ENCODE assay signal across 28 cellular contexts in the genomic region with DNA sequence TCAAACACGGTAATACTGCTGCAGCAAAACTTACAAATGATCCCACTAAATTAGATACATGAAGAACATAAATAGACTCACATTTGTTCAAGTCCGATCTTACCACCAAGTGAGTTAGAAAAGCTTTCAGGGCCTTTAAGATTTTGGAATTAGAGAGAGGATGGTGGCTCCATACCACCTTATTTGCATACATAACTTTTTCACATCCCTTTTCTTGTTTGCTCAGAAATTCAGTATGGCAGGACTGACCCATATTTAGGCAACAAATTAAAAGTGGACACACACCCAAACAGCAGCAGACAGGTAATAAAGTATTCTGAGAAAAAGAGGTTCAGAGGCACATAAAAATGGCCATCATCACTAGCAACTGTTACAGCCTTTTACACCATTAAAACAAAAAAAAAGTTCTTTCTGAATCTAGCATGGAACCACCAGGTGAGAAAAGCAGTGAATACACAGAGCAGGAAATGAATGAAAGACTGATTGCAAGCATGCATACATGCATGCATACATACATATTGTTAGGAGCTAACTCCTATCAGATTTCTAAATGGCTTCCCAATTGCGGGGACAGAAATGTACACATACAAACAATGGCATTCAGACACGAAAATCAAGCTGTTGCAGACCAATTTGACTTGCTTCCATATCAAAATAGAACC. TPM values are rescaled to one million over a fixed set of nuclear protein-coding genes. Genes with fewer than 3 reads are reported as not detected.
DNase-seq lines count a peak whose midpoint lies in the region; ATAC-seq and TF ChIP-seq lines count a peak whose summit lies in the region.
"Had no signal": no experiment of that assay in that cellular context is flagged by ENCODE, and none has a peak within 500 bp of the region (broad histone marks: within the 10 kb centered on the region; RNA-seq: fewer than 3 reads in every experiment).

No MANE protein-coding gene starts in this region.

- no peaks in the 10 kb centered on the region for H4K20me1 ChIP-seq in OCI-LY3 (ENCODE audit: insufficient read depth, low read length)

- H3K36me3 ChIP-seq in OCI-LY3 (replicated peaks; ENCODE audit: low read depth, low read length): peaks cover 2% of the 10 kb centered on the region
- H3K36me3 ChIP-seq: esophagus muscularis mucosa, spleen, stomach had no signal

- DNase-seq in germinal center (ENCODE audit: low spot score) (no peak), NCI-H2196 (lab: John Stamatoyannopoulos, UW; ENCODE audit: unreplicated experiment) (no peak)
- DNase-seq in activated T-cell treated with anti-CD3 and anti-CD28 coated beads, Interleukin-2, amount 50 U/mL, for 72 hours: no peak
- DNase-seq: activated CD4-positive, alpha-beta T cell treated with anti-CD3 and anti-CD28 coated beads for 36 hours; CD8-positive, alpha-beta memory T cell; cerebellar nuclear complex; DMS79; effector CD8-positive, alpha-beta T cell; mammary epithelial cell; NCI-H1436; NCI-H82; nucleus accumbens; PC-9; retina; SIG-M5; spleen; stimulated activated CD4-positive, alpha-beta T cell treated with anti-CD3 and anti-CD28 coated beads, Interleukin-4, amount 100 ng/mL, for 24 hours; stomach; T-cell had no signal

- H3K27me3 Mint-ChIP-seq in activated T-cell treated with anti-CD3 and anti-CD28 coated beads, Interleukin-2, amount 50 U/mL, for 72 hours (ENCODE audit: low read depth): no peaks in the 10 kb centered on the region
- H3K27me3 Mint-ChIP-seq: activated CD4-positive, alpha-beta T cell treated with anti-CD3 and anti-CD28 coated beads for 36 hours; type B pancreatic cell had no signal

- no peaks in the 10 kb centered on the region for H3K9me3 ChIP-seq in OCI-LY3 (ENCODE audit: insufficient read depth, low read length)
- H3K9me3 ChIP-seq: esophagus muscularis mucosa, spleen, stomach had no signal

- ATAC-seq in GM18907 (IDR thresholded peaks at IDR 0.05; ENCODE audit: unreplicated experiment): peak; percentile 80
- peak; percentile 68 for ATAC-seq in GM19468 (IDR thresholded peaks at IDR 0.05; ENCODE audit: extremely low read depth, unreplicated experiment)
- ATAC-seq in HG03135 (IDR thresholded peaks at IDR 0.05; ENCODE audit: unreplicated experiment): peak; percentile 87
- ATAC-seq in GM21723 (IDR thresholded peaks at IDR 0.05; ENCODE audit: unreplicated experiment): no peak
- ATAC-seq in activated T-cell treated with anti-CD3 and anti-CD28 coated beads, Interleukin-2, amount 50 U/mL, for 72 hours (replicated peaks in 1 of 2): no peak
- ATAC-seq: activated CD4-positive, alpha-beta T cell treated with anti-CD3 and anti-CD28 coated beads for 36 hours; activated naive CD4-positive, alpha-beta T cell treated with anti-CD3 and anti-CD28 coated beads, Interleukin-2, amount 50 U/mL, for 72 hours; T-cell had no signal

- H3K4me3 ChIP-seq in OCI-LY3 (ENCODE audit: low read length): peak overlapping the region; percentile 23; the same call in 1 of the 2 replicates
- H3K4me3 ChIP-seq: esophagus muscularis mucosa, PC-9, spleen, stomach had no signal

- no peaks in the 10 kb centered on the region for H3K27me3 ChIP-seq in OCI-LY3 (ENCODE audit: low read depth, low read length)
- H3K27me3 ChIP-seq: esophagus muscularis mucosa, spleen, stomach had no signal

- H2AFZ ChIP-seq in OCI-LY3 (ENCODE audit: low read depth, low read length): no peak overlapping the region
- H2AFZ ChIP-seq: PC-9 had no signal

- H3K9ac ChIP-seq in OCI-LY3 (ENCODE audit: low read length): no peak overlapping the region

- peaks cover 20% of the 10 kb centered on the region for H3K4me1 ChIP-seq in OCI-LY3 (ENCODE audit: low read length)
- H3K4me1 ChIP-seq: spleen had no signal

- H3K4me3 Mint-ChIP-seq in activated T-cell treated with anti-CD3 and anti-CD28 coated beads, Interleukin-2, amount 50 U/mL, for 72 hours: no peak overlapping the region
- H3K4me3 Mint-ChIP-seq: activated CD4-positive, alpha-beta T cell treated with anti-CD3 and anti-CD28 coated beads for 36 hours; activated T-helper 1 cell treated with anti-CD3 and anti-CD28 coated beads, Interleukin-12 subunit alpha, Interleukin-12 subunit beta, Interleukin-2, Interleukin-4 antibody, amounts not matched to agents 30 ng/mL and 10 ng/mL and 1 ng/mL, durations not matched to agents 14 hours and 24 hours and 36 hours; CD8-positive, alpha-beta memory T cell; T-cell; type B pancreatic cell had no signal

- peaks cover 26% of the 10 kb centered on the region for H3K79me2 ChIP-seq in OCI-LY3 (ENCODE audit: low read length)

- H3K4me2 ChIP-seq in OCI-LY3 (ENCODE audit: low read length): peak overlapping the region; percentile 63
- H3K4me2 ChIP-seq: PC-9 had no signal

- no peaks in the 10 kb centered on the region for H3K9me3 Mint-ChIP-seq in activated T-cell treated with anti-CD3 and anti-CD28 coated beads, Interleukin-2, amount 50 U/mL, for 72 hours
- H3K9me3 Mint-ChIP-seq: activated naive CD4-positive, alpha-beta T cell treated with anti-CD3 and anti-CD28 coated beads, Interleukin-2, amount 50 U/mL, for 72 hours; activated T-helper 1 cell treated with anti-CD3 and anti-CD28 coated beads, Interleukin-12 subunit alpha, Interleukin-12 subunit beta, Interleukin-2, Interleukin-4 antibody, amounts not matched to agents 30 ng/mL and 10 ng/mL and 1 ng/mL, durations not matched to agents 14 hours and 24 hours and 36 hours; CD8-positive, alpha-beta memory T cell; T-cell; type B pancreatic cell had no signal

- H3K4me1 Mint-ChIP-seq in activated T-cell treated with anti-CD3 and anti-CD28 coated beads, Interleukin-2, amount 50 U/mL, for 72 hours (ENCODE audit: low read depth): no peaks in the 10 kb centered on the region
- H3K4me1 Mint-ChIP-seq: activated CD4-positive, alpha-beta T cell treated with anti-CD3 and anti-CD28 coated beads for 36 hours; CD8-positive, alpha-beta memory T cell; T-cell had no signal

- TF ChIP-seq CTCF in OCI-LY3 (IDR thresholded peaks at IDR 0.05; ENCODE audit: low read depth, low read length): no peak

- H3K36me3 Mint-ChIP-seq in activated T-cell treated with anti-CD3 and anti-CD28 coated beads, Interleukin-2, amount 50 U/mL, for 72 hours (ENCODE audit: insufficient read depth in 2 of 2): no peaks in the 10 kb centered on the region
- H3K36me3 Mint-ChIP-seq: activated naive CD4-positive, alpha-beta T cell treated with anti-CD3 and anti-CD28 coated beads, Interleukin-2, amount 50 U/mL, for 72 hours; CD8-positive, alpha-beta memory T cell; T-cell; type B pancreatic cell had no signal

- no peak overlapping the region for H3K27ac ChIP-seq in OCI-LY3 (ENCODE audit: low read length)
- H3K27ac ChIP-seq: esophagus muscularis mucosa, PC-9, spleen, stomach had no signal

- no peak overlapping the region for H3K27ac Mint-ChIP-seq in activated T-cell treated with anti-CD3 and anti-CD28 coated beads, Interleukin-2, amount 50 U/mL, for 72 hours
- H3K27ac Mint-ChIP-seq: activated CD4-positive, alpha-beta T cell treated with anti-CD3 and anti-CD28 coated beads for 36 hours; activated naive CD4-positive, alpha-beta T cell treated with anti-CD3 and anti-CD28 coated beads, Interleukin-2, amount 50 U/mL, for 72 hours; activated T-helper 1 cell treated with anti-CD3 and anti-CD28 coated beads, Interleukin-12 subunit alpha, Interleukin-12 subunit beta, Interleukin-2, Interleukin-4 antibody, amounts not matched to agents 30 ng/mL and 10 ng/mL and 1 ng/mL, durations not matched to agents 14 hours and 24 hours and 36 hours; CD8-positive, alpha-beta memory T cell; T-cell; type B pancreatic cell had no signal

RNA-seq across cellular contexts. Expression of a gene that starts 23.3 kb away (rescaled TPM):
- total RNA-seq in activated T-cell treated with anti-CD3 and anti-CD28 coated beads, Interleukin-2, amount 50 U/mL, for 72 hours: not detected
- total RNA-seq: activated CD4-positive, alpha-beta T cell treated with anti-CD3 and anti-CD28 coated beads for 36 hours; activated T-helper 1 cell treated with anti-CD3 and anti-CD28 coated beads, Interleukin-12 subunit alpha, Interleukin-12 subunit beta, Interleukin-2, Interleukin-4 antibody, amounts not matched to agents 30 ng/mL and 10 ng/mL and 1 ng/mL, durations not matched to agents 14 hours and 24 hours and 36 hours had no signal

Comparison
In these comparisons a context has a peak if more than half of its experiments do, and no peak if none do; other contexts are left out.
1. ATAC-seq: peak in GM18907 (single experiment), GM19468 (single experiment) and HG03135 (single experiment); none in GM21723 (single experiment) and activated T-cell treated with anti-CD3 and anti-CD28 coated beads, Interleukin-2, amount 50 U/mL, for 72 hours (0 of 2).